1 cellular context compared by ENCODE assay signal in genomic region chr16:86203557-86204275, GRCh38.
TF ChIP-seq lines count a peak whose summit lies in the region.

No MANE protein-coding gene starts in this region.

TF ChIP-seq in K562, 482 proteins besides CTCF, POLR2A, EP300 and RAD21:
- TF ChIP-seq NFXL1 (CRISPR knock-in tag; IDR thresholded peaks at IDR 0.05), result no peak
- peak; percentile 64 for TF ChIP-seq RBM25 (IDR thresholded peaks at IDR 0.05; ENCODE audit: low read depth, low read length, severe bottlenecking)
- no peak for TF ChIP-seq SPI1 (IDR thresholded peaks at IDR 0.05; ENCODE audit: borderline replicate concordance, low read depth, low read length)
- TF ChIP-seq THAP12 (CRISPR knock-in tag; IDR thresholded peaks at IDR 0.05), result no peak
- TF ChIP-seq ZNF561 (CRISPR knock-in tag; conservative IDR thresholded peaks at IDR 0.05), result no peak
